9 cellular contexts compared by ENCODE assay signal in the genomic region with DNA sequence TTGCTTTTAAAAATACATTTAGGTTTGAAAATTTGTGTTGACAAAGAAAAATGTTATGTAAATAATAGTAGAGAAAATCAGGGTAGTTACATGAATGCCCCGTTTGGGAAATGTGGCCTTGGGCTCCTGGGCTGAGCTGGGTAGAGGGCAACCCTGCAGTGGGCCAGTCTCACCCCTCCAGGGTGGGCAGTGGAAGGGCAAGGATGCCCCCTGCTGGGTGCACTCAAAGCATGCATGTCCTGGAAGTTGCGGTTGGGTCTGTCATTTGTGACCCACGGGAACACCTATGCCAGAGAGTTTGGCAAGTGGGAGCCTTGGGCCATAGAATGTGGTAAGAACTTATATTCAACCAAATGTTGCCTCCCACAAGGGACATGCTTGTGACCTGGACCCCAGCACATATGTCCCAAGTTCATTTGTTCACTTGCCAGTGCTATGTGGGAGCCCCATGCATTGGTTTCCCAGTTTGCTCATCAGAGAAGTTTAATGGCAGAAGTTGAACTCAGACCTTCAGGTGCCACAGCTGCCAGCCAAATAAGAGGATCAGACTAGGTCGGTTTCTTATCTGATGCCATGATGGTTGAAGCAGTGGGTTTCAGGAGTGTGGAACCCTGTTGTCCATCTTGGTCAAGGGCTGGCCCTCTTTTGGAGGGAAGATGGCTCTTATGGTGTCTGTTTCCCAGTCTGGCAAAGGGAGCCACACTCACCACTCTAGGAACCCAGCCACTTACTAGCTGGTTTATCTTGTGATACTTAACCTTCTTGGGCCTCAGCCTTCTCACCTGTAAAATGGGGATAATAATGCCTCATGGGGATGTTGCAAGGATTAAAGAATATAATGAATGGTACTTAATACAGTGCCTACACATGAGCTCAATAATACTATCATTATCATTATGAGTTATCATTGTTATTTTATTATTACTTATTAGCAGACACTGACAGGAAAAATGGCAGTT. TPM values are rescaled to one million over a fixed set of nuclear protein-coding genes. Genes with fewer than 3 reads are reported as not detected.
A peak's percentile ranks its signal among the peaks of the same experiment; 100 is the strongest.
DNase-seq lines count a peak whose midpoint lies in the region; ATAC-seq and TF ChIP-seq lines count a peak whose summit lies in the region.
"Had no signal": no experiment of that assay in that cellular context is flagged by ENCODE, and none has a peak within 500 bp of the region (broad histone marks: within the 10 kb centered on the region; RNA-seq: fewer than 3 reads in every experiment).

No MANE protein-coding gene starts in this region.

- CTCF ChIA-PET in activated B cell treated with CpG ODN at 0.5 μM for 24 hours (lab: Charles Lee) = interaction anchor here (0.6 to 20.0 kb wide), 14 partner anchors 10 to 522 kb away, joined by 3 to 310 read pairs (median 11); a partner anchor contains a TSS

- POLR2A ChIA-PET in activated B cell treated with CpG ODN at 0.5 μM for 24 hours (lab: Charles Lee) = interaction anchor here (0.7 to 3.7 kb wide), 10 partner anchors 11 to 528 kb away, joined by 3 to 22 read pairs (median 5); a partner anchor contains a TSS

- H3K4me1 Mint-ChIP-seq in activated B cell treated with CpG ODN at 0.5 μM for 24 hours = peaks cover 45% of the 10 kb centered on the region

- H3K4me1 ChIP-seq in DND-41 (ENCODE audit: insufficient read depth, low read length) (peaks cover 46% of the 10 kb centered on the region), KMS-11 (ENCODE audit: low read depth, poor library complexity, severe bottlenecking) (no peaks in the 10 kb centered on the region), tibial artery (peaks cover 0 to 11% (median 0%) of the 10 kb centered on the region in 4 donors)

- H3K9me3 Mint-ChIP-seq in activated B cell treated with CpG ODN at 0.5 μM for 24 hours = no peaks in the 10 kb centered on the region

- H3K79me2 ChIP-seq in DND-41 (ENCODE audit: insufficient read depth, low read length) (peaks cover 4% of the 10 kb centered on the region; the same call in 1 of the 2 replicates), KMS-11 (ENCODE audit: insufficient read depth, low read depth) (no peaks in the 10 kb centered on the region)

- peaks cover 4% of the 10 kb centered on the region for H3K27me3 Mint-ChIP-seq in activated B cell treated with CpG ODN at 0.5 μM for 24 hours

- no peak overlapping the region for H3K4me3 ChIP-seq in DND-41 (ENCODE audit: low read depth in 1 of 2, low read length in 2 of 2)
- H3K4me3 ChIP-seq in KMS-11 (IDR thresholded peaks at IDR 0.05; ENCODE audit: insufficient read depth, low read depth, low read length) = no peak overlapping the region
- H3K4me3 ChIP-seq in tibial artery = no peak overlapping the region

- H3K9me3 ChIP-seq in DND-41 (ENCODE audit: insufficient read depth, low read length, severe bottlenecking) = no peaks in the 10 kb centered on the region
- H3K9me3 ChIP-seq in tibial artery = no peaks in the 10 kb centered on the region

- H3K4me2 ChIP-seq in DND-41 (ENCODE audit: insufficient read depth, low read length) (no peak overlapping the region), KMS-11 (no peak overlapping the region)

- H3K27me3 ChIP-seq in DND-41 (ENCODE audit: insufficient read depth, low read length, poor library complexity) (peaks cover 1% of the 10 kb centered on the region), KMS-11 (ENCODE audit: insufficient read depth, low read depth) (no peaks in the 10 kb centered on the region), tibial artery (peaks cover 0 to 46% of the 10 kb centered on the region in 2 donors)

- no peaks in the 10 kb centered on the region for H4K20me1 ChIP-seq in DND-41 (ENCODE audit: insufficient read depth, low read length)
- no peaks in the 10 kb centered on the region for H4K20me1 ChIP-seq in KMS-11 (ENCODE audit: insufficient read depth)

- H3K27ac Mint-ChIP-seq in activated B cell treated with CpG ODN at 0.5 μM for 24 hours = peak overlapping the region; percentile 96

- H3K27ac ChIP-seq in DND-41 (ENCODE audit: low read length) (no peak overlapping the region), KMS-11 (no peak overlapping the region), tibial artery (no peak overlapping the region)

- peak; percentile 32 for ATAC-seq in DND-41 (ENCODE audit: insufficient read depth, low read depth)
- ATAC-seq in activated B cell treated with CpG ODN at 0.5 μM for 24 hours (ENCODE audit: low read depth) = no peak
- no peak for ATAC-seq in GM21619 (IDR thresholded peaks at IDR 0.05; ENCODE audit: unreplicated experiment)

- H3K4me3 Mint-ChIP-seq in activated B cell treated with CpG ODN at 0.5 μM for 24 hours = peak overlapping the region; percentile 93

- peaks cover 2% of the 10 kb centered on the region for H3K36me3 Mint-ChIP-seq in activated B cell treated with CpG ODN at 0.5 μM for 24 hours (ENCODE audit: low read depth)

- no peaks in the 10 kb centered on the region for H3K36me3 ChIP-seq in DND-41 (ENCODE audit: insufficient read depth, low read length)
- no peaks in the 10 kb centered on the region for H3K36me3 ChIP-seq in KMS-11 (ENCODE audit: insufficient read depth)
- H3K36me3 ChIP-seq in tibial artery = no peaks in the 10 kb centered on the region

- intact Hi-C loops in activated B cell treated with CpG ODN at 0.5 μM for 24 hours (cut with micrococcal nuclease) (loop anchor here (1.0 kb wide), 1 partner anchor 31 kb away; no protein-coding TSS in a partner anchor), tibial artery (cut with DNase I; ENCODE audit: low total_unique reads) (no loop called here)

- no peak overlapping the region for H2AFZ ChIP-seq in DND-41 (ENCODE audit: low read depth, low read length)
- H2AFZ ChIP-seq in KMS-11 (ENCODE audit: low read depth) = no peak overlapping the region

- no peak overlapping the region for H3K9ac ChIP-seq in DND-41 (ENCODE audit: low read depth, low read length)
- H3K9ac ChIP-seq in KMS-11 = no peak overlapping the region

- TF ChIP-seq CTCF in DND-41 (IDR thresholded peaks at IDR 0.05; ENCODE audit: borderline replicate concordance, extremely low read depth, low read length, poor library complexity, severe bottlenecking) (peak; percentile 79), KMS-11 (conservative IDR thresholded peaks at IDR 0.05; ENCODE audit: low read depth, low read length) (peak; percentile 76), activated B cell treated with CpG ODN at 0.5 μM for 24 hours (IDR thresholded peaks at IDR 0.05) (no peak), tibial artery (IDR thresholded peaks at IDR 0.05) (peak; percentile 31 to 32)

- peak; percentile 64 for DNase-seq in DND-41
- peak; percentile 48 for DNase-seq in activated B cell treated with CpG ODN at 0.5 μM for 24 hours
- peak; percentile 75 for DNase-seq in dermis blood vessel endothelial cell
- peak; percentile 16 for DNase-seq in midbrain (lab: John Stamatoyannopoulos, UW)
- DNase-seq in tibial artery = no peak
- no peak for DNase-seq in epidermal melanocyte (ENCODE audit: insufficient read length, low spot score)

RNA-seq across cellular contexts. Expression of a gene that starts 2.5 kb away (rescaled TPM):
- 109 and 126 TPM in 2 replicates for total RNA-seq in activated B cell treated with CpG ODN at 0.5 μM for 24 hours
- total RNA-seq in dermis blood vessel endothelial cell = under 0.01 and 0.05 TPM in 2 replicates

RNA-seq across cellular contexts. Expression of a gene that starts 13.2 kb away (rescaled TPM):
- total RNA-seq in activated B cell treated with CpG ODN at 0.5 μM for 24 hours (9.5 TPM in 2 replicates), dermis blood vessel endothelial cell (14.9 and 20.3 TPM in 2 replicates)

RNA-seq across cellular contexts. Expression of a gene that starts 27.4 kb away (rescaled TPM):
- 0.32 TPM in 1 of 2 replicates, not detected in the other for total RNA-seq in activated B cell treated with CpG ODN at 0.5 μM for 24 hours
- total RNA-seq in dermis blood vessel endothelial cell = not detected in 2 replicates

RNA-seq across cellular contexts. Expression of a gene that starts 30.5 kb away (rescaled TPM):
- total RNA-seq in activated B cell treated with CpG ODN at 0.5 μM for 24 hours (0.91 and 2.1 TPM in 2 replicates), dermis blood vessel endothelial cell (10.0 and 21.9 TPM in 2 replicates)

RNA-seq across cellular contexts. Expression of a gene that starts 40.6 kb away (rescaled TPM):
- total RNA-seq in activated B cell treated with CpG ODN at 0.5 μM for 24 hours (not detected in 2 replicates), dermis blood vessel endothelial cell (not detected in 2 replicates)
- total RNA-seq: activated CD8-positive, alpha-beta memory T cell treated with anti-CD3 and anti-CD28 coated beads for 36 hours had no signal

Comparison
In these comparisons a context has a peak if more than half of its experiments do, and no peak if none do; other contexts are left out.
1. DNase-seq: peak in DND-41 (single experiment), activated B cell treated with CpG ODN at 0.5 μM for 24 hours (single experiment), dermis blood vessel endothelial cell (single experiment) and midbrain (single experiment); none in tibial artery (0 of 2) and epidermal melanocyte (single experiment).
2. RNA of a gene that starts 2.5 kb away (total RNA-seq): 109 to 126 TPM in activated B cell treated with CpG ODN at 0.5 μM for 24 hours; under 0.01 to 0.05 TPM in dermis blood vessel endothelial cell; every median in the first group is over 100 times any median in the second.